Comparison of ENCODE assay signal across 21 cellular contexts in genomic region chrX:1528186-1528883, GRCh38. TPM values are rescaled to one million over a fixed set of nuclear protein-coding genes. Genes with fewer than 3 reads are reported as not detected.
DNase-seq lines count a peak whose midpoint lies in the region; ATAC-seq lines count a peak whose summit lies in the region.
"Had no signal": no experiment of that assay in that cellular context is flagged by ENCODE, and none has a peak within 500 bp of the region (broad histone marks: within the 10 kb centered on the region; RNA-seq: fewer than 3 reads in every experiment).

No MANE protein-coding gene starts in this region.

- no peaks in the 10 kb centered on the region for H3K27me3 Mint-ChIP-seq in activated T-helper 2 cell treated with anti-CD3 and anti-CD28 coated beads, Interferon-gamma antibody, Interleukin-2, Interleukin-4, amounts not matched to agents 10 μg/mL and 5 μg/mL and 100 μg/mL, durations not matched to agents 14 hours and 24 hours and 36 hours (ENCODE audit: low read depth)
- H3K27me3 Mint-ChIP-seq: activated naive CD8-positive, alpha-beta T cell treated with anti-CD3 and anti-CD28 coated beads, Interleukin-2, amount 10 ng/mL, durations not matched to agents 7 days and 5 days; CD8-positive, alpha-beta memory T cell; T-cell had no signal

- ATAC-seq in HG02884 (IDR thresholded peaks at IDR 0.05; ENCODE audit: unreplicated experiment) (peak; percentile 68), GM18867 (IDR thresholded peaks at IDR 0.05; ENCODE audit: unreplicated experiment) (no peak)
- ATAC-seq: body of pancreas, GM23338, psoas muscle had no signal

- H3K4me3 Mint-ChIP-seq in activated T-helper 2 cell treated with anti-CD3 and anti-CD28 coated beads, Interferon-gamma antibody, Interleukin-2, Interleukin-4, amounts not matched to agents 10 μg/mL and 5 μg/mL and 100 μg/mL, durations not matched to agents 14 hours and 24 hours and 36 hours (ENCODE audit: low read depth), result no peak overlapping the region
- H3K4me3 Mint-ChIP-seq: activated naive CD8-positive, alpha-beta T cell treated with anti-CD3 and anti-CD28 coated beads, Interleukin-2, amount 10 ng/mL, durations not matched to agents 7 days and 5 days; CD8-positive, alpha-beta memory T cell; endodermal cell; GM23338; mesothelial cell of epicardium; T-cell had no signal

- peaks cover under 1% of the 10 kb centered on the region for H3K4me1 Mint-ChIP-seq in activated T-helper 2 cell treated with anti-CD3 and anti-CD28 coated beads, Interferon-gamma antibody, Interleukin-2, Interleukin-4, amounts not matched to agents 10 μg/mL and 5 μg/mL and 100 μg/mL, durations not matched to agents 14 hours and 24 hours and 36 hours (ENCODE audit: low read depth)
- H3K4me1 Mint-ChIP-seq: endodermal cell, GM23338, mesothelial cell of epicardium had no signal

- H3K36me3 Mint-ChIP-seq in activated T-helper 2 cell treated with anti-CD3 and anti-CD28 coated beads, Interferon-gamma antibody, Interleukin-2, Interleukin-4, amounts not matched to agents 10 μg/mL and 5 μg/mL and 100 μg/mL, durations not matched to agents 14 hours and 24 hours and 36 hours (ENCODE audit: low read depth), result peaks cover 10% of the 10 kb centered on the region
- H3K36me3 Mint-ChIP-seq: mesothelial cell of epicardium had no signal

- peak; percentile 29 for DNase-seq in stimulated activated CD4-positive, alpha-beta T cell treated with anti-CD3 and anti-CD28 coated beads, Interleukin-15, amount 100 ng/mL, for 24 hours
- no peak for DNase-seq in stimulated activated CD4-positive, alpha-beta T cell treated with anti-CD3 and anti-CD28 coated beads, Interleukin-4, amount 100 ng/mL, for 4 hours
- DNase-seq in activated T-helper 2 cell treated with anti-CD3 and anti-CD28 coated beads, Interferon-gamma antibody, Interleukin-2, Interleukin-4, amounts not matched to agents 10 μg/mL and 5 μg/mL and 100 μg/mL, durations not matched to agents 14 hours and 24 hours and 36 hours (ENCODE audit: low spot score), result peak; percentile 5
- DNase-seq in NCI-H1694 (lab: John Stamatoyannopoulos, UW) (no peak), CD1c-positive myeloid dendritic cell (ENCODE audit: extremely low spot score) (no peak)
- DNase-seq: activated naive CD8-positive, alpha-beta T cell treated with anti-CD3 and anti-CD28 coated beads, Interleukin-2, amount 10 ng/mL, durations not matched to agents 7 days and 5 days; body of pancreas; CD8-positive, alpha-beta memory T cell; DMS79 treated with DMSO at 0.1 percent for 48 hours; endodermal cell; NCI-H146; NCI-H2171 treated with DMSO at 0.1 percent for 48 hours; psoas muscle; Right ventricle myocardium superior; small intestine; T-cell had no signal

- intact Hi-C loops in activated T-helper 2 cell treated with anti-CD3 and anti-CD28 coated beads, Interferon-gamma antibody, Interleukin-2, Interleukin-4, amounts not matched to agents 10 μg/mL and 5 μg/mL and 100 μg/mL, durations not matched to agents 14 hours and 24 hours and 36 hours (cut with micrococcal nuclease), result loop anchor here (1.0 kb wide), 1 partner anchor 8 kb away; no protein-coding TSS in a partner anchor

- H3K27ac Mint-ChIP-seq in activated T-helper 2 cell treated with anti-CD3 and anti-CD28 coated beads, Interferon-gamma antibody, Interleukin-2, Interleukin-4, amounts not matched to agents 10 μg/mL and 5 μg/mL and 100 μg/mL, durations not matched to agents 14 hours and 24 hours and 36 hours, result no peak overlapping the region
- H3K27ac Mint-ChIP-seq: activated naive CD8-positive, alpha-beta T cell treated with anti-CD3 and anti-CD28 coated beads, Interleukin-2, amount 10 ng/mL, durations not matched to agents 7 days and 5 days; CD8-positive, alpha-beta memory T cell; endodermal cell; GM23338; mesothelial cell of epicardium; T-cell had no signal

- H3K9me3 Mint-ChIP-seq in activated T-helper 2 cell treated with anti-CD3 and anti-CD28 coated beads, Interferon-gamma antibody, Interleukin-2, Interleukin-4, amounts not matched to agents 10 μg/mL and 5 μg/mL and 100 μg/mL, durations not matched to agents 14 hours and 24 hours and 36 hours, result no peaks in the 10 kb centered on the region
- H3K9me3 Mint-ChIP-seq: activated naive CD8-positive, alpha-beta T cell treated with anti-CD3 and anti-CD28 coated beads, Interleukin-2, amount 10 ng/mL, durations not matched to agents 7 days and 5 days; CD8-positive, alpha-beta memory T cell; endodermal cell; mesothelial cell of epicardium; T-cell had no signal

RNA-seq across cellular contexts. Expression of gene P2RY8, which starts 8.7 kb away (rescaled TPM):
- total RNA-seq in activated T-helper 2 cell treated with anti-CD3 and anti-CD28 coated beads, Interferon-gamma antibody, Interleukin-2, Interleukin-4, amounts not matched to agents 10 μg/mL and 5 μg/mL and 100 μg/mL, durations not matched to agents 14 hours and 24 hours and 36 hours, result 33.1 and 34.5 TPM in 2 replicates
- total RNA-seq: endodermal cell, fibroblast of lung, GM23338, mesothelial cell of epicardium had no signal

Comparison
In these comparisons a context has a peak if more than half of its experiments do, and no peak if none do; other contexts are left out.
1. DNase-seq: peak in stimulated activated CD4-positive, alpha-beta T cell treated with anti-CD3 and anti-CD28 coated beads, Interleukin-15, amount 100 ng/mL, for 24 hours (single experiment) and activated T-helper 2 cell treated with anti-CD3 and anti-CD28 coated beads, Interferon-gamma antibody, Interleukin-2, Interleukin-4, amounts not matched to agents 10 μg/mL and 5 μg/mL and 100 μg/mL, durations not matched to agents 14 hours and 24 hours and 36 hours (single experiment); none in stimulated activated CD4-positive, alpha-beta T cell treated with anti-CD3 and anti-CD28 coated beads, Interleukin-4, amount 100 ng/mL, for 4 hours (0 of 2), NCI-H1694 (single experiment) and CD1c-positive myeloid dendritic cell (single experiment).